ENCODE assay signal across 24 cellular contexts in the genomic region with DNA sequence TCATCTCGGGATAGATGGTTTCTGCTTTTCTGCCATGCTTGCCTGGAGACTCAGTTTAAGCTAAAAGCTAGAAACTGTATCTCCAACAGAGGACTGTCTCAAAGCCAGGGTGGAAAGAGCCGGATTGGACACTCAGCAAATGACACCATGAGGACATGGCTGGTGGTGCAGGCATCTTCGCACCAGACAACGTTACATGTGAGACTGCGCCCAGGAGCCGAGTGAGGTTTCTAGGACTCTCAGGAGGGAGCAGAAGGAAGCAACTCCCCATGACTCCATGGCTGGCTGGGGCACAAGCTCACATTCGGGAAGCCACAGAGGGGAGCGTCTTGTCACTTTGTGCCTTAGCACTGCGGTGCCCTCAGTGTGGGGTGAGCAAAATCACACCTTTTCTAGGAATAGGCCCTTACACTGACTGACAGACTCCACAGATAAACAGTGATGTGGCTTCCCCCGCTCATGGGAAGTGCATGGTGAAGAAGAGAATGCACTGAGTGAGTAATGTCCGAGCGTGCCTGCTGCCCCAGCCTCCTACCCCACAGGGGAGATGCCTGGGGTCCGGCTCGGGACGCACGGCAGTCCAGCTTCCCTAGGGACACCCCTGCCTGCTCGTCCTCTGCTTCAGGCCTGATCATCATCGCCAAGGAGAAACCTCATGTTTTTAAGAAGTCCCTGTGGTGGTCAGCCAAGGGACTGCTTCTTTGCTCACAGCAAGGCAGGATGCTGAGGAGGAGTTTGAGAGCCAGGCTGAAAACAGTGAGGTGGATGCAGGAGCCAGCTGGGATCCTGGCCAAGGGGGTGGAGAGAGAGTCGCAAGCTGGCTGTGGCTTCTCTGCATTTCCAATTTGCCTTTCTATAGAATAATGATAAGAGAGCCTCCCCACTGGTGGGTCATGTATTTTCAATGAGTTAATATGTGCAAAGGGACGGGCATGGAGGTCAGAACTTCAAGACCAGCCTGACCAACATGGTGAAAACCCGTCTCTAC. TPM values are rescaled to one million over a fixed set of nuclear protein-coding genes. Genes with fewer than 3 reads are reported as not detected.
"Had no signal": no experiment of that assay in that cellular context is flagged by ENCODE, and none has a peak within 500 bp of the region (broad histone marks: within the 10 kb centered on the region; RNA-seq: fewer than 3 reads in every experiment).

No MANE protein-coding gene starts in this region.

- H3K9me3 ChIP-seq: breast epithelium, psoas muscle, suprapubic skin, upper lobe of left lung had no signal

- H3K9me3 Mint-ChIP-seq: activated naive CD4-positive, alpha-beta T cell treated with anti-CD3 and anti-CD28 coated beads, Interleukin-2, amount 50 U/mL, for 24 hours; activated T-cell treated with anti-CD3 and anti-CD28 coated beads, Interleukin-2, amount 50 U/mL, for 24 hours; T-helper 1 cell treated with Interleukin-12 subunit alpha and Interleukin-12 subunit beta and Interleukin-4 antibody, amounts not matched to agents 30 μg/mL and 1 μg/mL, for 36 hours had no signal

- H3K4me3 ChIP-seq: breast epithelium, lung, psoas muscle, suprapubic skin, upper lobe of left lung had no signal

- H3K4me3 Mint-ChIP-seq: activated CD8-positive, alpha-beta memory T cell treated with anti-CD3 and anti-CD28 coated beads, Interleukin-2, amount 10 ng/mL, durations not matched to agents 7 days and 5 days; activated naive CD4-positive, alpha-beta T cell treated with anti-CD3 and anti-CD28 coated beads, Interleukin-2, amount 50 U/mL, for 24 hours; activated T-cell treated with anti-CD3 and anti-CD28 coated beads, Interleukin-2, amount 50 U/mL, for 24 hours; naive thymus-derived CD4-positive, alpha-beta T cell; T-helper 1 cell treated with Interleukin-12 subunit alpha and Interleukin-12 subunit beta and Interleukin-4 antibody, amounts not matched to agents 30 μg/mL and 1 μg/mL, for 36 hours had no signal

- H3K27me3 ChIP-seq: breast epithelium had no signal

- H3K36me3 Mint-ChIP-seq: activated CD8-positive, alpha-beta memory T cell treated with anti-CD3 and anti-CD28 coated beads, Interleukin-2, amount 10 ng/mL, durations not matched to agents 7 days and 5 days; activated naive CD4-positive, alpha-beta T cell treated with anti-CD3 and anti-CD28 coated beads, Interleukin-2, amount 50 U/mL, for 24 hours; naive thymus-derived CD4-positive, alpha-beta T cell had no signal

- DNase-seq: activated CD4-positive, alpha-beta T cell treated with anti-CD3 and anti-CD28 coated beads, Interleukin-2, amount 50 U/mL, for 4 hours; activated CD4-positive, CD25-positive, alpha-beta regulatory T cell treated with anti-CD3 and anti-CD28 coated beads, Interleukin-2, amount 50 U/mL, for 72 hours; activated CD8-positive, alpha-beta memory T cell treated with anti-CD3 and anti-CD28 coated beads, Interleukin-2, amount 10 ng/mL, durations not matched to agents 7 days and 5 days; activated effector memory CD4-positive, alpha-beta T cell treated with Interleukin-2 at 50 U/mL for 16 hours; activated T-cell treated with anti-CD3 and anti-CD28 coated beads, Interleukin-2, amount 50 U/mL, for 24 hours; dermis blood vessel endothelial cell; hypothalamus; naive thymus-derived CD4-positive, alpha-beta T cell; psoas muscle; stimulated activated CD4-positive, alpha-beta T cell treated with anti-CD3 and anti-CD28 coated beads, Interleukin-12 subunit alpha, Interleukin-12 subunit beta, amount 100 ng/mL, for 4 hours; stimulated activated CD4-positive, alpha-beta T cell treated with anti-CD3 and anti-CD28 coated beads, Interleukin-4, amount 100 ng/mL, for 1 hour; stimulated activated CD8-positive, alpha-beta memory T cell treated with anti-CD3 and anti-CD28 coated beads, Interleukin-4, amount 100 ng/mL, for 48 hours; stimulated activated naive CD8-positive, alpha-beta T cell treated with anti-CD3 and anti-CD28 coated beads, Interleukin-15, Interleukin-2, amounts not matched to agents 100 U/mL and 50 U/mL, for 24 hours had no signal

- H3K27ac Mint-ChIP-seq: activated CD8-positive, alpha-beta memory T cell treated with anti-CD3 and anti-CD28 coated beads, Interleukin-2, amount 10 ng/mL, durations not matched to agents 7 days and 5 days; activated naive CD4-positive, alpha-beta T cell treated with anti-CD3 and anti-CD28 coated beads, Interleukin-2, amount 50 U/mL, for 24 hours; activated T-cell treated with anti-CD3 and anti-CD28 coated beads, Interleukin-2, amount 50 U/mL, for 24 hours; naive thymus-derived CD4-positive, alpha-beta T cell; T-helper 1 cell treated with Interleukin-12 subunit alpha and Interleukin-12 subunit beta and Interleukin-4 antibody, amounts not matched to agents 30 μg/mL and 1 μg/mL, for 36 hours had no signal

- ATAC-seq: activated CD8-positive, alpha-beta memory T cell treated with anti-CD3 and anti-CD28 coated beads, Interleukin-2, amount 10 ng/mL, durations not matched to agents 7 days and 5 days; naive thymus-derived CD4-positive, alpha-beta T cell; psoas muscle; sciatic nerve; stimulated activated naive CD8-positive, alpha-beta T cell treated with anti-CD3 and anti-CD28 coated beads, Interleukin-15, Interleukin-2, amounts not matched to agents 100 U/mL and 50 U/mL, for 24 hours had no signal

- H3K27ac ChIP-seq: breast epithelium, psoas muscle, suprapubic skin, upper lobe of left lung had no signal

- H3K4me1 ChIP-seq: breast epithelium, psoas muscle had no signal

- H3K36me3 ChIP-seq: breast epithelium, suprapubic skin, upper lobe of left lung had no signal

RNA-seq across cellular contexts. Expression of gene FXYD4, which starts 52.2 kb away (rescaled TPM):
- total RNA-seq: breast epithelium; cerebellum; dermis blood vessel endothelial cell; epithelial cell of proximal tubule; glomerular endothelial cell; mononuclear cell; naive thymus-derived CD4-positive, alpha-beta T cell; sciatic nerve; suprapubic skin had no signal
